In the genomic region with DNA sequence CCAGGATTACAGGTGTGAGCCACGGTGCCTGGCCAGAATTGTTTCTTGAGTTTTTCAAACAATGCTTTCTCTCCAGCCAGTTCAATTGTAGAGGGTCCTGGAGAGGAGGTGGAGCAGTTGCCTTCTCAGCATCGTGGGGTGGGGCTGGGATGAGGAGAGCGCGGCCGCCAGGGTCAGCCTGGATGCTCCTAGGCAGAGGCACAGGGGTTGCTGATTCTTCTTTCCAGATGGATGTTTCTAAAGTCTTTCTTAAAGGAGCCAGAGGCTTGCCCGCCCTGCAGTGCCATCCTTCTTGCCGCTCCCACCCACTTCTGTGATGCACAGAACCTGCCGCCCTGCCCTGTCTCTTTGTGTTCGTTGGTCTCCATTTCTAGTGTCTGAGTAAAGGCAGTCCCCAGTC, we compare ENCODE assay signal across 21 cellular contexts.
"Had no signal": no experiment of that assay in that cellular context is flagged by ENCODE, and none has a peak within 500 bp of the region (broad histone marks: within the 10 kb centered on the region; RNA-seq: fewer than 3 reads in every experiment).

No MANE protein-coding gene starts in this region.

- ATAC-seq: esophagus mucosa, gastrocnemius medialis, left lobe of liver, psoas muscle, right cardiac atrium had no signal

- H3K4me3 ChIP-seq: dorsolateral prefrontal cortex, gastrocnemius medialis, neural progenitor cell, ovary, psoas muscle, sigmoid colon, suprapubic skin, transverse colon had no signal

- H3K36me3 ChIP-seq: gastrocnemius medialis, neural progenitor cell, ovary, sigmoid colon, suprapubic skin, transverse colon had no signal

- H3K27ac ChIP-seq: epithelial cell of prostate, gastrocnemius medialis, neural progenitor cell, ovary, psoas muscle, sigmoid colon, suprapubic skin, transverse colon had no signal

- DNase-seq: dorsolateral prefrontal cortex; effector CD4-positive, alpha-beta T cell; foreskin fibroblast; gastrocnemius medialis; mesenchymal stem cell; naive thymus-derived CD4-positive, alpha-beta T cell; ovary; psoas muscle; stimulated activated CD4-positive, alpha-beta T cell treated with anti-CD3 and anti-CD28 coated beads, Interleukin-15, amount 100 ng/mL, for 24 hours; stimulated activated CD4-positive, alpha-beta T cell treated with anti-CD3 and anti-CD28 coated beads, Interleukin-2, amount 100 ng/mL, for 48 hours; stimulated activated naive B cell treated with anti-CD40 and anti-IgM and Interleukin-4, amounts not matched to agents 10 μg/mL and 1 μg/mL and 100 μg/mL, for 72 hours; transverse colon had no signal

- H3K27me3 ChIP-seq: dorsolateral prefrontal cortex, gastrocnemius medialis, neural progenitor cell, ovary, sigmoid colon, suprapubic skin, transverse colon had no signal

- H3K27ac Mint-ChIP-seq: naive thymus-derived CD4-positive, alpha-beta T cell; nephron; neural progenitor cell; stimulated activated naive B cell treated with anti-CD40 and anti-IgM and Interleukin-4, amounts not matched to agents 10 μg/mL and 1 μg/mL and 100 μg/mL, for 72 hours; stimulated activated naive CD8-positive, alpha-beta T cell treated with anti-CD3 and anti-CD28 coated beads, Interleukin-15, Interleukin-2, amounts not matched to agents 100 ng/mL and 50 ng/mL, for 24 hours had no signal

- H3K4me2 ChIP-seq: neural progenitor cell had no signal

- H3K4me3 Mint-ChIP-seq: naive thymus-derived CD4-positive, alpha-beta T cell; nephron; neural progenitor cell; stimulated activated naive B cell treated with anti-CD40 and anti-IgM and Interleukin-4, amounts not matched to agents 10 μg/mL and 1 μg/mL and 100 μg/mL, for 72 hours; stimulated activated naive CD8-positive, alpha-beta T cell treated with anti-CD3 and anti-CD28 coated beads, Interleukin-15, Interleukin-2, amounts not matched to agents 100 ng/mL and 50 ng/mL, for 24 hours had no signal

- H3K36me3 Mint-ChIP-seq: naive thymus-derived CD4-positive, alpha-beta T cell; stimulated activated naive B cell treated with anti-CD40 and anti-IgM and Interleukin-4, amounts not matched to agents 10 μg/mL and 1 μg/mL and 100 μg/mL, for 72 hours had no signal

- H2AFZ ChIP-seq: neural progenitor cell had no signal

- H3K9me3 Mint-ChIP-seq: nephron; stimulated activated naive CD8-positive, alpha-beta T cell treated with anti-CD3 and anti-CD28 coated beads, Interleukin-15, Interleukin-2, amounts not matched to agents 100 ng/mL and 50 ng/mL, for 24 hours had no signal

- H3K9me3 ChIP-seq: gastrocnemius medialis, ovary, psoas muscle, sigmoid colon, suprapubic skin, transverse colon had no signal
